11 cellular contexts compared by ENCODE assay signal in genomic region chr2:43157506-43158232, GRCh38.
DNase-seq lines count a peak whose midpoint lies in the region; ATAC-seq and TF ChIP-seq lines count a peak whose summit lies in the region.
"Had no signal": no experiment of that assay in that cellular context is flagged by ENCODE, and none has a peak within 500 bp of the region (broad histone marks: within the 10 kb centered on the region; RNA-seq: fewer than 3 reads in every experiment).

No MANE protein-coding gene starts in this region.

- H3K27me3 ChIP-seq in cardiac muscle cell = no peaks in the 10 kb centered on the region
- H3K27me3 ChIP-seq in upper lobe of right lung = no peaks in the 10 kb centered on the region
- no peaks in the 10 kb centered on the region for H3K27me3 ChIP-seq in endodermal cell (ENCODE audit: control insufficient read depth, insufficient read depth, low read length, poor library complexity, severe bottlenecking)
- H3K27me3 ChIP-seq: SJSA1 had no signal

- no peak overlapping the region for H3K4me3 Mint-ChIP-seq in endodermal cell

- WGBS in endodermal cell (ENCODE audit: insufficient coverage in 1 of 2, insufficient read length in 1 of 2), 2 experiments = 87 to 91% methylated on average over 11 to 14 of the region's 14 CpGs

- no peak overlapping the region for H3K27ac Mint-ChIP-seq in endodermal cell
- H3K27ac Mint-ChIP-seq: progenitor cell of endocrine pancreas had no signal

- H3K36me3 Mint-ChIP-seq in endodermal cell (ENCODE audit: low read depth) = no peaks in the 10 kb centered on the region

- TF ChIP-seq CTCF in cardiac muscle cell (IDR thresholded peaks at IDR 0.05; ENCODE audit: low read depth, low read length) (no peak), mucosa of descending colon (IDR thresholded peaks at IDR 0.05) (no peak), upper lobe of right lung (IDR thresholded peaks at IDR 0.05) (no peak), endodermal cell (conservative IDR thresholded peaks at IDR 0.05) (no peak)

- ATAC-seq in mucosa of descending colon (no peak), upper lobe of right lung (peak; percentile 13)

- intact Hi-C loops in cardiac septum (cut with DNase I) = loop anchor here (2.0 kb wide), 1 partner anchor 69 kb away; the partner anchor contains the start of gene ZFP36L2
- intact Hi-C loops in mucosa of descending colon (cut with DNase I, micrococcal nuclease) = loop anchor here in 1 of 2 donors (5.0 kb wide), 1 partner anchor 65 kb away; no protein-coding TSS in a partner anchor
- intact Hi-C loops in upper lobe of right lung (cut with DNase I) = no loop called here

- DNase-seq in cardiac muscle cell (ENCODE audit: low read depth in 1 of 2, low spot score in 1 of 2) (no peak), cardiac septum (ENCODE audit: low spot score) (no peak), mucosa of descending colon (peak in 2 of 3 donors; percentile 36 to 63), upper lobe of right lung (peak; percentile 80), endodermal cell (no peak), dermis blood vessel endothelial cell (no peak), NCI-H2227 treated with DMSO at 0.1 percent for 48 hours (lab: John Stamatoyannopoulos, UW) (no peak)
- DNase-seq: glutamatergic neuron had no signal

- H3K4me3 ChIP-seq in cardiac muscle cell (no peak overlapping the region), mucosa of descending colon (no peak overlapping the region), upper lobe of right lung (no peak overlapping the region), endodermal cell (ENCODE audit: low read length) (no peak overlapping the region)
- H3K4me3 ChIP-seq: SJSA1 had no signal

- H3K4me1 ChIP-seq in cardiac muscle cell (ENCODE audit: low read depth) (peaks cover 27% of the 10 kb centered on the region), mucosa of descending colon (ENCODE audit: low read depth) (peaks cover 65% of the 10 kb centered on the region), upper lobe of right lung (peaks cover 45% of the 10 kb centered on the region), endodermal cell (ENCODE audit: control insufficient read depth, insufficient read depth, low read length) (peaks cover 11% of the 10 kb centered on the region)

- H3K9ac ChIP-seq in endodermal cell (ENCODE audit: extremely low read depth, low read length, poor library complexity, severe bottlenecking) = no peak overlapping the region

- peaks cover 28% of the 10 kb centered on the region for H3K4me1 Mint-ChIP-seq in endodermal cell

- H3K27ac ChIP-seq in cardiac muscle cell (peak overlapping the region; percentile 64), angular gyrus (ENCODE audit: low read depth, low read length) (peak overlapping the region; percentile 54), upper lobe of right lung (peak overlapping the region; percentile 87), endodermal cell (ENCODE audit: low read depth, low read length) (no peak overlapping the region)

- H3K27me3 Mint-ChIP-seq in endodermal cell (ENCODE audit: insufficient read depth) = no peaks in the 10 kb centered on the region

- H3K36me3 ChIP-seq in cardiac muscle cell = no peaks in the 10 kb centered on the region
- no peaks in the 10 kb centered on the region for H3K36me3 ChIP-seq in mucosa of descending colon (ENCODE audit: low read depth)
- no peaks in the 10 kb centered on the region for H3K36me3 ChIP-seq in upper lobe of right lung
- H3K36me3 ChIP-seq in endodermal cell (ENCODE audit: control insufficient read depth, insufficient read depth, low read length) = no peaks in the 10 kb centered on the region
- H3K36me3 ChIP-seq: SJSA1 had no signal

- no peaks in the 10 kb centered on the region for H3K9me3 Mint-ChIP-seq in endodermal cell

- H3K9me3 ChIP-seq in cardiac muscle cell (ENCODE audit: low read depth) = no peaks in the 10 kb centered on the region
- H3K9me3 ChIP-seq in mucosa of descending colon = no peaks in the 10 kb centered on the region
- no peaks in the 10 kb centered on the region for H3K9me3 ChIP-seq in upper lobe of right lung
- no peaks in the 10 kb centered on the region for H3K9me3 ChIP-seq in endodermal cell (ENCODE audit: control insufficient read depth, low read length)
- H3K9me3 ChIP-seq: SJSA1 had no signal

Comparison
In these comparisons a context has a peak if more than half of its experiments do, and no peak if none do; other contexts are left out.
1. DNase-seq: peak in mucosa of descending colon (2 of 3) and upper lobe of right lung (single experiment); none in cardiac muscle cell (0 of 2), cardiac septum (single experiment), endodermal cell (single experiment), dermis blood vessel endothelial cell (single experiment) and NCI-H2227 treated with DMSO at 0.1 percent for 48 hours (single experiment).